ENCODE assay signal across 21 cellular contexts in genomic region chr21:17526771-17527170, GRCh38. TPM values are rescaled to one million over a fixed set of nuclear protein-coding genes. Genes with fewer than 3 reads are reported as not detected.
DNase-seq lines count a peak whose midpoint lies in the region; TF ChIP-seq lines count a peak whose summit lies in the region.
"Had no signal": no experiment of that assay in that cellular context is flagged by ENCODE, and none has a peak within 500 bp of the region (broad histone marks: within the 10 kb centered on the region; RNA-seq: fewer than 3 reads in every experiment).

No MANE protein-coding gene starts in this region.

- no peak overlapping the region for H2AFZ ChIP-seq in hepatocyte

- peaks cover 74% of the 10 kb centered on the region for H3K36me3 Mint-ChIP-seq in brain
- H3K36me3 Mint-ChIP-seq: CD14-positive monocyte, T-cell had no signal

- peak overlapping the region; percentile 20 for H3K4me2 ChIP-seq in hepatocyte

- H3K27ac ChIP-seq in hepatocyte (peak overlapping the region; percentile 41), substantia nigra (ENCODE audit: low read depth, low read length, poor library complexity, severe bottlenecking) (peak overlapping the region; percentile 8)
- H3K27ac ChIP-seq: Peyer's patch, SJCRH30 had no signal

- no peaks in the 10 kb centered on the region for H3K27me3 Mint-ChIP-seq in brain
- H3K27me3 Mint-ChIP-seq: T-cell had no signal

- no peaks in the 10 kb centered on the region for H3K36me3 ChIP-seq in hepatocyte (replicated peaks; ENCODE audit: insufficient read depth, low read depth)
- H3K36me3 ChIP-seq: SJCRH30 had no signal

- H3K79me2 ChIP-seq in hepatocyte: peaks cover 79% of the 10 kb centered on the region

- no peaks in the 10 kb centered on the region for H3K27me3 ChIP-seq in hepatocyte
- H3K27me3 ChIP-seq: Peyer's patch, SJCRH30 had no signal

- H3K4me1 Mint-ChIP-seq in brain: peaks cover 24% of the 10 kb centered on the region
- H3K4me1 Mint-ChIP-seq: CD14-positive monocyte, T-cell had no signal

- H3K9me3 Mint-ChIP-seq in brain: peaks cover 0 to 12% (median 2%) of the 10 kb centered on the region in 5 experiments
- H3K9me3 Mint-ChIP-seq: naive thymus-derived CD4-positive, alpha-beta T cell; T-cell had no signal

- TF ChIP-seq CTCF in brain (conservative IDR thresholded peaks at IDR 0.05): no peak
- no peak for TF ChIP-seq CTCF in hepatocyte (IDR thresholded peaks at IDR 0.05; ENCODE audit: poor library complexity)

- H3K4me3 ChIP-seq in hepatocyte: no peak overlapping the region
- H3K4me3 ChIP-seq: Peyer's patch, SJCRH30 had no signal

- peaks cover 16% of the 10 kb centered on the region for H3K4me1 ChIP-seq in hepatocyte (ENCODE audit: insufficient read depth)
- H3K4me1 ChIP-seq: SJCRH30 had no signal

- DNase-seq in NCI-H1048 (lab: John Stamatoyannopoulos, UW): peak; percentile 44
- no peak for DNase-seq in hepatocyte (ENCODE audit: low spot score)
- no peak for DNase-seq in substantia nigra (lab: John Stamatoyannopoulos, UW)
- DNase-seq in EL: no peak
- no peak for DNase-seq in NCI-H446 treated with DMSO at 0.1 percent for 48 hours (lab: John Stamatoyannopoulos, UW)
- DNase-seq in epidermal melanocyte (ENCODE audit: insufficient read length, low spot score): no peak
- DNase-seq: activated CD4-positive, alpha-beta T cell treated with anti-CD3 and anti-CD28 coated beads for 1 hour; activated CD8-positive, alpha-beta T cell treated with anti-CD3 and anti-CD28 coated beads, Interleukin-2, amount 10 ng/mL, durations not matched to agents 7 days and 5 days; activated effector memory CD4-positive, alpha-beta T cell treated with Interleukin-2 at 50 U/mL for 16 hours; activated T-cell treated with anti-CD3 and anti-CD28 coated beads for 4 hours; left colon; naive thymus-derived CD4-positive, alpha-beta T cell; NCI-H1436 treated with DMSO at 0.1 percent for 48 hours; NCI-H510A treated with DMSO at 0.1 percent for 48 hours; Peyer's patch; SJCRH30; stimulated activated CD4-positive, alpha-beta T cell treated with anti-CD3 and anti-CD28 coated beads, Interleukin-4, amount 100 ng/mL, for 24 hours; stimulated activated naive CD4-positive, alpha-beta T cell treated with Interleukin-2 at 50 U/mL for 16 hours; T-cell had no signal

- peak overlapping the region in 2 of 5 experiments; percentile 20 to 36 for H3K4me3 Mint-ChIP-seq in brain
- H3K4me3 Mint-ChIP-seq: activated CD8-positive, alpha-beta T cell treated with anti-CD3 and anti-CD28 coated beads, Interleukin-2, amount 10 ng/mL, durations not matched to agents 7 days and 5 days; CD14-positive monocyte; naive thymus-derived CD4-positive, alpha-beta T cell; T-cell had no signal

- 86% methylated on average over 3 of the region's 3 CpGs for WGBS in hepatocyte (ENCODE audit: low lambda C conversion rate, missing lambda C conversion rate)

- H3K27ac Mint-ChIP-seq in brain: peak overlapping the region in 4 of 5 experiments; percentile 20 to 93 (median 67)
- H3K27ac Mint-ChIP-seq: activated CD8-positive, alpha-beta T cell treated with anti-CD3 and anti-CD28 coated beads, Interleukin-2, amount 10 ng/mL, durations not matched to agents 7 days and 5 days; CD14-positive monocyte; naive thymus-derived CD4-positive, alpha-beta T cell; T-cell had no signal

- H3K9me2 ChIP-seq in hepatocyte (replicated peaks; ENCODE audit: insufficient read depth): no peaks in the 10 kb centered on the region

- H4K20me1 ChIP-seq in hepatocyte (ENCODE audit: insufficient read depth, poor library complexity, severe bottlenecking): peaks cover 8% of the 10 kb centered on the region

- no peaks in the 10 kb centered on the region for H3K9me3 ChIP-seq in hepatocyte (ENCODE audit: low read depth)
- H3K9me3 ChIP-seq: Peyer's patch, SJCRH30 had no signal

RNA-seq across cellular contexts. Expression of gene CXADR, which starts 13.9 kb away (rescaled TPM):
- polyA plus RNA-seq in brain (ENCODE audit: insufficient read depth, low read depth, low replicate concordance) (17.3 TPM), hepatocyte (66.3 and 75.0 TPM in 2 replicates)
- total RNA-seq in hepatocyte: 88.9 and 93.4 TPM in 2 replicates
- polyA plus RNA-seq: CD14-positive monocyte had no signal
